1 cellular context compared by ENCODE assay signal in genomic region chr4:7159923-7160322, GRCh38.
A peak's percentile ranks its signal among the peaks of the same experiment; 100 is the strongest.
TF ChIP-seq lines count a peak whose summit lies in the region.

No MANE protein-coding gene starts in this region.

TF ChIP-seq in HepG2, 621 proteins besides CTCF, POLR2A, EP300 and RAD21 (continued from another document and continues in another):
- TF ChIP-seq SP140L (CRISPR knock-in tag; IDR thresholded peaks at IDR 0.05; ENCODE audit: borderline replicate concordance) (no peak), SRY (CRISPR knock-in tag; IDR thresholded peaks at IDR 0.05) (no peak), ZNF652 (CRISPR knock-in tag; IDR thresholded peaks at IDR 0.05; ENCODE audit: borderline replicate concordance, low read depth) (peak; percentile 69), ZNF878 (CRISPR knock-in tag; IDR thresholded peaks at IDR 0.05) (no peak), SMARCC2 (IDR thresholded peaks at IDR 0.05) (no peak), ZNF749 (CRISPR knock-in tag; IDR thresholded peaks at IDR 0.05; ENCODE audit: borderline replicate concordance) (no peak), PRDM10 (CRISPR knock-in tag; IDR thresholded peaks at IDR 0.05; ENCODE audit: low read depth) (no peak), GPBP1L1 (CRISPR knock-in tag; IDR thresholded peaks at IDR 0.05) (no peak), ZNF567 (CRISPR knock-in tag; IDR thresholded peaks at IDR 0.05; ENCODE audit: borderline replicate concordance) (no peak), ZSCAN5A (CRISPR knock-in tag; IDR thresholded peaks at IDR 0.05; ENCODE audit: borderline replicate concordance) (no peak), ZNF570 (CRISPR knock-in tag; IDR thresholded peaks at IDR 0.05; ENCODE audit: borderline replicate concordance) (no peak), CHD2 (IDR thresholded peaks at IDR 0.05; ENCODE audit: low read depth, low read length) (no peak), UBTF (CRISPR knock-in tag; IDR thresholded peaks at IDR 0.05) (no peak), ZNF256 (CRISPR knock-in tag; conservative IDR thresholded peaks at IDR 0.05) (no peak), ZNF574 (CRISPR knock-in tag; IDR thresholded peaks at IDR 0.05) (no peak), ETV5 (CRISPR knock-in tag; IDR thresholded peaks at IDR 0.05; ENCODE audit: borderline replicate concordance) (no peak), GZF1 (CRISPR knock-in tag; IDR thresholded peaks at IDR 0.05) (no peak), CENPT (CRISPR knock-in tag; IDR thresholded peaks at IDR 0.05; ENCODE audit: low read depth) (no peak), FOXP1 (IDR thresholded peaks at IDR 0.05) (no peak), FOXP1 (CRISPR knock-in tag; IDR thresholded peaks at IDR 0.05) (peak; percentile 71), PLRG1 (conservative IDR thresholded peaks at IDR 0.05) (no peak), EHMT2 (IDR thresholded peaks at IDR 0.05; ENCODE audit: borderline replicate concordance, low read depth, low read length) (no peak), RORA (CRISPR knock-in tag; IDR thresholded peaks at IDR 0.05) (no peak), CBFB (CRISPR knock-in tag; IDR thresholded peaks at IDR 0.05) (no peak), RFX5 (IDR thresholded peaks at IDR 0.05; ENCODE audit: low read depth, low read length) (no peak), ZNF761 (CRISPR knock-in tag; conservative IDR thresholded peaks at IDR 0.05) (no peak), SATB2 (CRISPR knock-in tag; IDR thresholded peaks at IDR 0.05) (no peak), HOMEZ (CRISPR knock-in tag; IDR thresholded peaks at IDR 0.05; ENCODE audit: low read depth) (0 out of 2 replicates have a peak, but pooled peaks have one; percentile 34), KLF11 (CRISPR knock-in tag; IDR thresholded peaks at IDR 0.05) (no peak), KLF15 (CRISPR knock-in tag; IDR thresholded peaks at IDR 0.05; ENCODE audit: borderline replicate concordance) (no peak), CREB3 (CRISPR knock-in tag; IDR thresholded peaks at IDR 0.05) (no peak), ZNF891 (CRISPR knock-in tag; IDR thresholded peaks at IDR 0.05) (no peak), MAFF (IDR thresholded peaks at IDR 0.05; ENCODE audit: low read depth, low read length) (no peak), GLI4 (CRISPR knock-in tag; IDR thresholded peaks at IDR 0.05; ENCODE audit: borderline replicate concordance) (no peak), NFE2L1 (CRISPR knock-in tag; IDR thresholded peaks at IDR 0.05; ENCODE audit: borderline replicate concordance) (no peak), KDM2A (CRISPR knock-in tag; IDR thresholded peaks at IDR 0.05; ENCODE audit: borderline replicate concordance, low read depth) (no peak), ZNF766 (CRISPR knock-in tag; IDR thresholded peaks at IDR 0.05; ENCODE audit: borderline replicate concordance) (no peak), IKZF1 (IDR thresholded peaks at IDR 0.05) (no peak), ZNF460 (CRISPR knock-in tag; IDR thresholded peaks at IDR 0.05; ENCODE audit: borderline replicate concordance) (no peak), SAP130 (CRISPR knock-in tag; IDR thresholded peaks at IDR 0.05; ENCODE audit: low read depth) (peak; percentile 71), ZNF841 (CRISPR knock-in tag; IDR thresholded peaks at IDR 0.05; ENCODE audit: borderline replicate concordance) (no peak), CEBPB (IDR thresholded peaks at IDR 0.05; ENCODE audit: borderline replicate concordance, low read depth, low read length) (no peak), ZNF530 (CRISPR knock-in tag; IDR thresholded peaks at IDR 0.05; ENCODE audit: low read depth) (no peak), MTA1 (CRISPR knock-in tag; IDR thresholded peaks at IDR 0.05; ENCODE audit: borderline replicate concordance) (no peak), MEIS1 (CRISPR knock-in tag; IDR thresholded peaks at IDR 0.05; ENCODE audit: borderline replicate concordance) (no peak), NR3C1 (CRISPR knock-in tag; IDR thresholded peaks at IDR 0.05) (no peak)
- TF ChIP-seq, protein P1, sequence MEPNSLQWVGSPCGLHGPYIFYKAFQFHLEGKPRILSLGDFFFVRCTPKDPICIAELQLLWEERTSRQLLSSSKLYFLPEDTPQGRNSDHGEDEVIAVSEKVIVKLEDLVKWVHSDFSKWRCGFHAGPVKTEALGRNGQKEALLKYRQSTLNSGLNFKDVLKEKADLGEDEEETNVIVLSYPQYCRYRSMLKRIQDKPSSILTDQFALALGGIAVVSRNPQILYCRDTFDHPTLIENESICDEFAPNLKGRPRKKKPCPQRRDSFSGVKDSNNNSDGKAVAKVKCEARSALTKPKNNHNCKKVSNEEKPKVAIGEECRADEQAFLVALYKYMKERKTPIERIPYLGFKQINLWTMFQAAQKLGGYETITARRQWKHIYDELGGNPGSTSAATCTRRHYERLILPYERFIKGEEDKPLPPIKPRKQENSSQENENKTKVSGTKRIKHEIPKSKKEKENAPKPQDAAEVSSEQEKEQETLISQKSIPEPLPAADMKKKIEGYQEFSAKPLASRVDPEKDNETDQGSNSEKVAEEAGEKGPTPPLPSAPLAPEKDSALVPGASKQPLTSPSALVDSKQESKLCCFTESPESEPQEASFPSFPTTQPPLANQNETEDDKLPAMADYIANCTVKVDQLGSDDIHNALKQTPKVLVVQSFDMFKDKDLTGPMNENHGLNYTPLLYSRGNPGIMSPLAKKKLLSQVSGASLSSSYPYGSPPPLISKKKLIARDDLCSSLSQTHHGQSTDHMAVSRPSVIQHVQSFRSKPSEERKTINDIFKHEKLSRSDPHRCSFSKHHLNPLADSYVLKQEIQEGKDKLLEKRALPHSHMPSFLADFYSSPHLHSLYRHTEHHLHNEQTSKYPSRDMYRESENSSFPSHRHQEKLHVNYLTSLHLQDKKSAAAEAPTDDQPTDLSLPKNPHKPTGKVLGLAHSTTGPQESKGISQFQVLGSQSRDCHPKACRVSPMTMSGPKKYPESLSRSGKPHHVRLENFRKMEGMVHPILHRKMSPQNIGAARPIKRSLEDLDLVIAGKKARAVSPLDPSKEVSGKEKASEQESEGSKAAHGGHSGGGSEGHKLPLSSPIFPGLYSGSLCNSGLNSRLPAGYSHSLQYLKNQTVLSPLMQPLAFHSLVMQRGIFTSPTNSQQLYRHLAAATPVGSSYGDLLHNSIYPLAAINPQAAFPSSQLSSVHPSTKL (CRISPR knock-in tag; IDR thresholded peaks at IDR 0.05): peak; percentile 41; the same call in 1 of the 2 replicates
- TF ChIP-seq, protein P2, sequence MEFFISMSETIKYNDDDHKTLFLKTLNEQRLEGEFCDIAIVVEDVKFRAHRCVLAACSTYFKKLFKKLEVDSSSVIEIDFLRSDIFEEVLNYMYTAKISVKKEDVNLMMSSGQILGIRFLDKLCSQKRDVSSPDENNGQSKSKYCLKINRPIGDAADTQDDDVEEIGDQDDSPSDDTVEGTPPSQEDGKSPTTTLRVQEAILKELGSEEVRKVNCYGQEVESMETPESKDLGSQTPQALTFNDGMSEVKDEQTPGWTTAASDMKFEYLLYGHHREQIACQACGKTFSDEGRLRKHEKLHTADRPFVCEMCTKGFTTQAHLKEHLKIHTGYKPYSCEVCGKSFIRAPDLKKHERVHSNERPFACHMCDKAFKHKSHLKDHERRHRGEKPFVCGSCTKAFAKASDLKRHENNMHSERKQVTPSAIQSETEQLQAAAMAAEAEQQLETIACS (CRISPR knock-in tag; IDR thresholded peaks at IDR 0.05): no peak
